ENCODE assay signal across 22 cellular contexts in the genomic region with DNA sequence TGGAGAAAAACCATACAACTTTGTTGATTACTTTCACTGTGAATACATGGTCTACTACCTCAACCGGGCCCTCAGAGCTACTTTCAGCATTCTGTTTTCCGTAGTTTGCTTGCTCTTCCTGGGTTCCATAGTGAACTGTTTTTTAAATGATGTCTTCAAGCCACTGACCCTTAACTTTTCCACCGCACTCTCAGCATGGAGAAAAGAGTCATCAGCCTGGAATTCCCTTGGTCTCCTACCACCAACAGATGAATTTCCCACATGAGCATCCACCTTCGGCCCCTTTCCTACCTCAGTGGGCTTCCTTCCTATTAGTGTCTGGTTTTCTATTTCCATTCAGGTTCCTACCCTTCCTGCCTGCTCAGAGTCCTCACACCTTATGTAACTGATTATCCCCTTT.
"Had no signal": no experiment of that assay in that cellular context is flagged by ENCODE, and none has a peak within 500 bp of the region (broad histone marks: within the 10 kb centered on the region; RNA-seq: fewer than 3 reads in every experiment).

No MANE protein-coding gene starts in this region.

- H3K36me3 Mint-ChIP-seq: activated naive CD8-positive, alpha-beta T cell treated with anti-CD3 and anti-CD28 coated beads for 36 hours; immature natural killer cell; mesothelial cell of epicardium had no signal

- H3K27me3 Mint-ChIP-seq: activated naive CD8-positive, alpha-beta T cell treated with anti-CD3 and anti-CD28 coated beads for 36 hours had no signal

- H3K9me3 Mint-ChIP-seq: activated T-helper 1 cell treated with anti-CD3 and anti-CD28 coated beads, Interleukin-12 subunit alpha, Interleukin-12 subunit beta, Interleukin-2, Interleukin-4 antibody, amounts not matched to agents 30 ng/mL and 10 ng/mL and 1 ng/mL, durations not matched to agents 14 hours and 24 hours and 36 hours had no signal

- H3K4me3 Mint-ChIP-seq: activated naive CD8-positive, alpha-beta T cell treated with anti-CD3 and anti-CD28 coated beads for 36 hours; activated T-helper 1 cell treated with anti-CD3 and anti-CD28 coated beads, Interleukin-12 subunit alpha, Interleukin-12 subunit beta, Interleukin-2, Interleukin-4 antibody, amounts not matched to agents 30 ng/mL and 10 ng/mL and 1 ng/mL, durations not matched to agents 14 hours and 24 hours and 36 hours; immature natural killer cell; mesothelial cell of epicardium; nephron progenitor cell had no signal

- H3K4me3 ChIP-seq: breast epithelium, lower lobe of right lung, sigmoid colon, thyroid gland had no signal

- H3K36me3 ChIP-seq: breast epithelium, lower lobe of right lung, sigmoid colon, thyroid gland had no signal

- H3K27me3 ChIP-seq: breast epithelium, sigmoid colon, thyroid gland had no signal

- H3K4me1 ChIP-seq: breast epithelium, lower lobe of right lung, thyroid gland had no signal

- H3K27ac Mint-ChIP-seq: activated naive CD8-positive, alpha-beta T cell treated with anti-CD3 and anti-CD28 coated beads for 36 hours; activated T-helper 1 cell treated with anti-CD3 and anti-CD28 coated beads, Interleukin-12 subunit alpha, Interleukin-12 subunit beta, Interleukin-2, Interleukin-4 antibody, amounts not matched to agents 30 ng/mL and 10 ng/mL and 1 ng/mL, durations not matched to agents 14 hours and 24 hours and 36 hours; immature natural killer cell; mesothelial cell of epicardium; nephron progenitor cell had no signal

- ATAC-seq: esophagus mucosa, left colon, lower lobe of right lung had no signal

- H3K27ac ChIP-seq: breast epithelium, lower lobe of right lung, sigmoid colon, thyroid gland had no signal

- DNase-seq: activated CD4-positive, alpha-beta T cell treated with anti-CD3 and anti-CD28 coated beads, Interleukin-2, amount 50 U/mL, for 4 hours; activated naive CD4-positive, alpha-beta T cell; activated naive CD8-positive, alpha-beta T cell treated with anti-CD3 and anti-CD28 coated beads for 36 hours; activated T-cell treated with anti-CD3 and anti-CD28 coated beads for 4 hours; amygdala; cortex of kidney; immature natural killer cell; left colon; lower lobe of right lung; nephron progenitor cell; nucleus accumbens; sigmoid colon; stimulated activated CD4-positive, alpha-beta T cell treated with anti-CD3 and anti-CD28 coated beads, Interleukin-12 subunit alpha, Interleukin-12 subunit beta, amount 100 ng/mL, for 4 hours; stimulated activated CD4-positive, alpha-beta T cell treated with anti-CD3 and anti-CD28 coated beads, Interleukin-2, amount 100 ng/mL, for 24 hours; stimulated activated naive CD4-positive, alpha-beta T cell treated with Interleukin-2 at 50 U/mL for 16 hours; thyroid gland had no signal

- H3K9me3 ChIP-seq: breast epithelium, lower lobe of right lung, sigmoid colon, thyroid gland had no signal

- H3K4me1 Mint-ChIP-seq: activated naive CD8-positive, alpha-beta T cell treated with anti-CD3 and anti-CD28 coated beads for 36 hours; immature natural killer cell; nephron progenitor cell had no signal

- FAIRE-seq: endometrium, TTC549 had no signal
